ENCODE assay signal across 30 cellular contexts in genomic region chr11:72429626-72430025, GRCh38.
"Had no signal": no experiment of that assay in that cellular context is flagged by ENCODE, and none has a peak within 500 bp of the region (broad histone marks: within the 10 kb centered on the region; RNA-seq: fewer than 3 reads in every experiment).

No MANE protein-coding gene starts in this region.

- H3K27ac Mint-ChIP-seq: activated CD4-positive, alpha-beta memory T cell treated with anti-CD3 and anti-CD28 coated beads for 36 hours; activated CD4-positive, alpha-beta T cell treated with anti-CD3 and anti-CD28 coated beads for 36 hours; activated CD4-positive, alpha-beta T cell treated with anti-CD3 and anti-CD28 coated beads, Interleukin-2, amount 10 ng/mL, durations not matched to agents 24 days and 14 days; activated CD8-positive, alpha-beta memory T cell treated with anti-CD3 and anti-CD28 coated beads, Interleukin-2, amount 10 ng/mL, durations not matched to agents 7 days and 5 days; activated CD8-positive, alpha-beta T cell treated with anti-CD3 and anti-CD28 coated beads, Interleukin-2, amount 10 ng/mL, durations not matched to agents 7 days and 5 days; activated naive CD4-positive, alpha-beta T cell treated with anti-CD3 and anti-CD28 coated beads for 36 hours; activated naive CD4-positive, alpha-beta T cell treated with anti-CD3 and anti-CD28 coated beads, Interleukin-2, amount 50 U/mL, for 24 hours; activated naive CD8-positive, alpha-beta T cell treated with anti-CD3 and anti-CD28 coated beads for 36 hours; activated T-helper 1 cell treated with anti-CD3 and anti-CD28 coated beads, Interleukin-12 subunit alpha, Interleukin-12 subunit beta, Interleukin-2, Interleukin-4 antibody, amounts not matched to agents 30 ng/mL and 10 ng/mL and 1 ng/mL, durations not matched to agents 14 hours and 24 hours and 36 hours; activated T-helper 2 cell treated with anti-CD3 and anti-CD28 coated beads, Interferon-gamma antibody, Interleukin-2, Interleukin-4, amounts not matched to agents 10 μg/mL and 5 μg/mL and 100 μg/mL, durations not matched to agents 14 hours and 24 hours and 36 hours; T-helper 1 cell treated with Interleukin-12 subunit alpha and Interleukin-12 subunit beta and Interleukin-4 antibody, amounts not matched to agents 30 μg/mL and 1 μg/mL, for 36 hours; T-helper 2 cell treated with Interferon-gamma antibody and Interleukin-4, amounts not matched to agents 5 μg/mL and 100 μg/mL, for 36 hours had no signal

- DNase-seq: activated CD4-positive, alpha-beta memory T cell treated with anti-CD3 and anti-CD28 coated beads for 36 hours; activated CD4-positive, alpha-beta T cell treated with anti-CD3 and anti-CD28 coated beads for 36 hours; activated CD4-positive, alpha-beta T cell treated with anti-CD3 and anti-CD28 coated beads, Interleukin-2, amount 10 ng/mL, durations not matched to agents 24 days and 14 days; activated CD4-positive, CD25-positive, alpha-beta regulatory T cell; activated CD4-positive, CD25-positive, alpha-beta regulatory T cell treated with anti-CD3 and anti-CD28 coated beads, Interleukin-2, amount 50 U/mL, for 72 hours; activated CD8-positive, alpha-beta memory T cell treated with anti-CD3 and anti-CD28 coated beads, Interleukin-2, amount 10 ng/mL, durations not matched to agents 7 days and 5 days; activated CD8-positive, alpha-beta memory T cell treated with anti-CD3 and anti-CD28 coated beads, Interleukin-2, amount 50 U/mL, for 4 hours; activated CD8-positive, alpha-beta T cell treated with anti-CD3 and anti-CD28 coated beads, Interleukin-2, amount 10 ng/mL, durations not matched to agents 7 days and 5 days; activated effector memory CD4-positive, alpha-beta T cell treated with anti-CD3 and anti-CD28 coated beads, Interleukin-2, amount 50 U/mL, for 16 hours; activated naive CD4-positive, alpha-beta T cell treated with anti-CD3 and anti-CD28 coated beads for 36 hours; activated naive CD8-positive, alpha-beta T cell treated with anti-CD3 and anti-CD28 coated beads for 36 hours; activated T-cell treated with anti-CD3 and anti-CD28 coated beads, Interleukin-2, amount 50 U/mL, for 1 hour; amniotic stem cell; anterior cingulate cortex; brain microvascular endothelial cell; colonic mucosa; effector CD8-positive, alpha-beta T cell; esophagus squamous epithelium; foreskin melanocyte; heart right ventricle; T1000 had no signal

- H3K27ac ChIP-seq: brain microvascular endothelial cell, colonic mucosa, epithelial cell of prostate, esophagus squamous epithelium, gastroesophageal sphincter, heart right ventricle, hepatocyte had no signal

- H3K9me3 Mint-ChIP-seq: activated CD4-positive, alpha-beta memory T cell treated with anti-CD3 and anti-CD28 coated beads for 36 hours; activated CD4-positive, alpha-beta T cell treated with anti-CD3 and anti-CD28 coated beads, Interleukin-2, amount 10 ng/mL, durations not matched to agents 24 days and 14 days; activated naive CD4-positive, alpha-beta T cell treated with anti-CD3 and anti-CD28 coated beads for 36 hours; activated naive CD4-positive, alpha-beta T cell treated with anti-CD3 and anti-CD28 coated beads, Interleukin-2, amount 50 U/mL, for 24 hours; activated naive CD8-positive, alpha-beta T cell treated with anti-CD3 and anti-CD28 coated beads for 36 hours; activated T-helper 1 cell treated with anti-CD3 and anti-CD28 coated beads, Interleukin-12 subunit alpha, Interleukin-12 subunit beta, Interleukin-2, Interleukin-4 antibody, amounts not matched to agents 30 ng/mL and 10 ng/mL and 1 ng/mL, durations not matched to agents 14 hours and 24 hours and 36 hours; activated T-helper 2 cell treated with anti-CD3 and anti-CD28 coated beads, Interferon-gamma antibody, Interleukin-2, Interleukin-4, amounts not matched to agents 10 μg/mL and 5 μg/mL and 100 μg/mL, durations not matched to agents 14 hours and 24 hours and 36 hours; central memory CD8-positive, alpha-beta T cell; T-helper 1 cell treated with Interleukin-12 subunit alpha and Interleukin-12 subunit beta and Interleukin-4 antibody, amounts not matched to agents 30 μg/mL and 1 μg/mL, for 36 hours; T-helper 2 cell treated with Interferon-gamma antibody and Interleukin-4, amounts not matched to agents 5 μg/mL and 100 μg/mL, for 36 hours had no signal

- H3K4me2 ChIP-seq: hepatocyte had no signal

- H3K27me3 ChIP-seq: brain microvascular endothelial cell, colonic mucosa, esophagus squamous epithelium, gastroesophageal sphincter, heart right ventricle, hepatocyte had no signal

- H3K9me3 ChIP-seq: colonic mucosa, esophagus squamous epithelium, gastroesophageal sphincter, heart right ventricle had no signal

- H3K27me3 Mint-ChIP-seq: activated CD4-positive, alpha-beta memory T cell treated with anti-CD3 and anti-CD28 coated beads for 36 hours; activated CD4-positive, alpha-beta T cell treated with anti-CD3 and anti-CD28 coated beads for 36 hours; activated CD4-positive, alpha-beta T cell treated with anti-CD3 and anti-CD28 coated beads, Interleukin-2, amount 10 ng/mL, durations not matched to agents 24 days and 14 days; activated CD8-positive, alpha-beta memory T cell treated with anti-CD3 and anti-CD28 coated beads, Interleukin-2, amount 10 ng/mL, durations not matched to agents 7 days and 5 days; activated naive CD4-positive, alpha-beta T cell treated with anti-CD3 and anti-CD28 coated beads, Interleukin-2, amount 50 U/mL, for 24 hours; activated naive CD8-positive, alpha-beta T cell treated with anti-CD3 and anti-CD28 coated beads for 36 hours; central memory CD8-positive, alpha-beta T cell had no signal

- H2AFZ ChIP-seq: hepatocyte had no signal

- H3K4me1 ChIP-seq: colonic mucosa had no signal

- H3K4me3 ChIP-seq: colonic mucosa, esophagus squamous epithelium, gastroesophageal sphincter, heart right ventricle, hepatocyte had no signal

- ATAC-seq: activated CD4-positive, alpha-beta T cell treated with anti-CD3 and anti-CD28 coated beads for 36 hours; activated CD8-positive, alpha-beta memory T cell treated with anti-CD3 and anti-CD28 coated beads, Interleukin-2, amount 10 ng/mL, durations not matched to agents 7 days and 5 days; activated CD8-positive, alpha-beta T cell treated with anti-CD3 and anti-CD28 coated beads, Interleukin-2, amount 10 ng/mL, durations not matched to agents 7 days and 5 days; gastroesophageal sphincter; heart right ventricle had no signal

- H3K36me3 ChIP-seq: colonic mucosa had no signal

- H3K4me3 Mint-ChIP-seq: activated CD4-positive, alpha-beta memory T cell treated with anti-CD3 and anti-CD28 coated beads for 36 hours; activated CD4-positive, alpha-beta T cell treated with anti-CD3 and anti-CD28 coated beads for 36 hours; activated CD4-positive, alpha-beta T cell treated with anti-CD3 and anti-CD28 coated beads, Interleukin-2, amount 10 ng/mL, durations not matched to agents 24 days and 14 days; activated CD8-positive, alpha-beta memory T cell treated with anti-CD3 and anti-CD28 coated beads, Interleukin-2, amount 10 ng/mL, durations not matched to agents 7 days and 5 days; activated CD8-positive, alpha-beta T cell treated with anti-CD3 and anti-CD28 coated beads, Interleukin-2, amount 10 ng/mL, durations not matched to agents 7 days and 5 days; activated naive CD4-positive, alpha-beta T cell treated with anti-CD3 and anti-CD28 coated beads for 36 hours; activated naive CD4-positive, alpha-beta T cell treated with anti-CD3 and anti-CD28 coated beads, Interleukin-2, amount 50 U/mL, for 24 hours; activated naive CD8-positive, alpha-beta T cell treated with anti-CD3 and anti-CD28 coated beads for 36 hours; activated T-helper 1 cell treated with anti-CD3 and anti-CD28 coated beads, Interleukin-12 subunit alpha, Interleukin-12 subunit beta, Interleukin-2, Interleukin-4 antibody, amounts not matched to agents 30 ng/mL and 10 ng/mL and 1 ng/mL, durations not matched to agents 14 hours and 24 hours and 36 hours; central memory CD8-positive, alpha-beta T cell; T-helper 1 cell treated with Interleukin-12 subunit alpha and Interleukin-12 subunit beta and Interleukin-4 antibody, amounts not matched to agents 30 μg/mL and 1 μg/mL, for 36 hours; T-helper 2 cell treated with Interferon-gamma antibody and Interleukin-4, amounts not matched to agents 5 μg/mL and 100 μg/mL, for 36 hours had no signal
